23 cellular contexts compared by ENCODE assay signal in the genomic region with DNA sequence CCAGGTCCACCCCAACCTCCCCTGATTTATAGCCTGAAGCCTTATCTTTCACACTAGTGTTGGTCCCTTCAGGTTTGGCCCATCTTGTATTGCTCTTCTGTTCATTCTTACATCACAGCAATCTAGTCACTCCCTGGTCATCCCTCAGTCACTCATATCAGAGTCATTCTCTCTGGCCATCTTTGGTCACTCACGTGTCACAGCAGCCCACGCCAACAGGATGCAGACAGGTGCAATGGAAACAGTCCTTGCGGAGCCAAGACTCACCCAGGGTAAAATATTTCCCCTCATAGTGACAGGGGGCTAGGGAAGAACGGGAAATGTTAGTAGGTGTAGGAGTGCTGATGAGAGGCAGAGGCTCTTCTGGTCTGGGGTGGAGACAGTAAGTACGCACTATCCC. TPM values are rescaled to one million over a fixed set of nuclear protein-coding genes. Genes with fewer than 3 reads are reported as not detected.
"Had no signal": no experiment of that assay in that cellular context is flagged by ENCODE, and none has a peak within 500 bp of the region (broad histone marks: within the 10 kb centered on the region; RNA-seq: fewer than 3 reads in every experiment).

No MANE protein-coding gene starts in this region.

- H3K27me3 ChIP-seq: brain microvascular endothelial cell, cardiac muscle cell, MG63 had no signal

- H3K27ac ChIP-seq: brain microvascular endothelial cell, cardiac muscle cell had no signal

- FAIRE-seq: RCC 7860 had no signal

- ATAC-seq: activated naive CD4-positive, alpha-beta T cell treated with anti-CD3 and anti-CD28 coated beads, Interleukin-2, amount 50 U/mL, for 72 hours; activated naive CD8-positive, alpha-beta T cell treated with anti-CD3 and anti-CD28 coated beads, Interleukin-2, amount 50 U/mL, for 24 hours; activated T-cell treated with anti-CD3 and anti-CD28 coated beads, Interleukin-2, amount 50 U/mL, for 72 hours; T-helper 17 cell had no signal

- H3K4me3 Mint-ChIP-seq: activated B cell treated with CpG ODN at 0.5 μM for 24 hours; activated CD4-positive, alpha-beta T cell treated with anti-CD3 and anti-CD28 coated beads, Interleukin-2, amount 10 ng/mL, durations not matched to agents 24 days and 14 days; activated naive CD8-positive, alpha-beta T cell treated with anti-CD3 and anti-CD28 coated beads, Interleukin-2, amount 50 U/mL, for 24 hours; activated T-cell treated with anti-CD3 and anti-CD28 coated beads, Interleukin-2, amount 50 U/mL, for 72 hours; T-helper 17 cell had no signal

- H3K9me3 ChIP-seq: MG63 had no signal

- H3K27me3 Mint-ChIP-seq: activated B cell treated with CpG ODN at 0.5 μM for 24 hours; activated CD4-positive, alpha-beta T cell treated with anti-CD3 and anti-CD28 coated beads, Interleukin-2, amount 10 ng/mL, durations not matched to agents 24 days and 14 days; activated naive CD8-positive, alpha-beta T cell treated with anti-CD3 and anti-CD28 coated beads, Interleukin-2, amount 50 U/mL, for 24 hours; T-helper 17 cell had no signal

- H3K4me3 ChIP-seq: cardiac muscle cell, MG63 had no signal

- H3K27ac Mint-ChIP-seq: activated CD4-positive, alpha-beta T cell treated with anti-CD3 and anti-CD28 coated beads, Interleukin-2, amount 10 ng/mL, durations not matched to agents 24 days and 14 days; activated naive CD4-positive, alpha-beta T cell treated with anti-CD3 and anti-CD28 coated beads, Interleukin-2, amount 50 U/mL, for 72 hours; activated naive CD8-positive, alpha-beta T cell treated with anti-CD3 and anti-CD28 coated beads, Interleukin-2, amount 50 U/mL, for 24 hours; activated T-cell treated with anti-CD3 and anti-CD28 coated beads, Interleukin-2, amount 50 U/mL, for 72 hours; T-helper 17 cell had no signal

- DNase-seq: activated B cell treated with CpG ODN at 0.5 μM for 24 hours; activated CD4-positive, alpha-beta T cell treated with anti-CD3 and anti-CD28 coated beads for 1 hour; activated CD4-positive, alpha-beta T cell treated with anti-CD3 and anti-CD28 coated beads, Interleukin-2, amount 10 ng/mL, durations not matched to agents 24 days and 14 days; activated CD4-positive, alpha-beta T cell treated with anti-CD3 and anti-CD28 coated beads, Interleukin-2, amount 50 U/mL, for 48 hours; activated naive CD8-positive, alpha-beta T cell treated with anti-CD3 and anti-CD28 coated beads, Interleukin-2, amount 50 U/mL, for 24 hours; activated T-cell treated with anti-CD3 and anti-CD28 coated beads for 4 hours; activated T-cell treated with anti-CD3 and anti-CD28 coated beads, Interleukin-2, amount 50 U/mL, for 72 hours; amygdala; brain microvascular endothelial cell; MG63; NCI-H1105; NCI-H1436; NCI-H1694 treated with DMSO at 0.1 percent for 48 hours; NCI-H2081; NCI-H446; NCI-H524; PC-3; SIG-M5; T-helper 17 cell; T-helper 9 cell had no signal

- H3K9me3 Mint-ChIP-seq: activated B cell treated with CpG ODN at 0.5 μM for 24 hours; activated CD4-positive, alpha-beta T cell treated with anti-CD3 and anti-CD28 coated beads, Interleukin-2, amount 10 ng/mL, durations not matched to agents 24 days and 14 days; activated naive CD4-positive, alpha-beta T cell treated with anti-CD3 and anti-CD28 coated beads, Interleukin-2, amount 50 U/mL, for 72 hours; activated naive CD8-positive, alpha-beta T cell treated with anti-CD3 and anti-CD28 coated beads, Interleukin-2, amount 50 U/mL, for 24 hours; activated T-cell treated with anti-CD3 and anti-CD28 coated beads, Interleukin-2, amount 50 U/mL, for 72 hours had no signal

RNA-seq across cellular contexts. Expression of gene MSMP, which starts 0.6 kb away (rescaled TPM):
- total RNA-seq: activated CD4-positive, alpha-beta T cell treated with anti-CD3 and anti-CD28 coated beads, Interleukin-2, amount 10 ng/mL, durations not matched to agents 24 days and 14 days; activated T-cell treated with anti-CD3 and anti-CD28 coated beads, Interleukin-2, amount 50 U/mL, for 72 hours; cardiac muscle cell; T-helper 17 cell had no signal
- polyA plus RNA-seq: cardiac muscle cell had no signal
